ENCODE assay signal across 8 cellular contexts in genomic region chrX:40471965-40472648, GRCh38.
DNase-seq lines count a peak whose midpoint lies in the region; ATAC-seq lines count a peak whose summit lies in the region.

No MANE protein-coding gene starts in this region.

- peak; percentile 96 for DNase-seq in DMS 273 treated with DMSO at 0.1 percent for 48 hours (lab: John Stamatoyannopoulos, UW)
- DNase-seq in NCI-H82 (lab: John Stamatoyannopoulos, UW), result peak; percentile 89
- peak; percentile 14 for DNase-seq in activated naive CD8-positive, alpha-beta T cell treated with anti-CD3 and anti-CD28 coated beads, Interleukin-2, amount 50 U/mL, for 24 hours
- DNase-seq in hepatic stellate cell (ENCODE audit: low spot score), result peak; percentile 43
- DNase-seq in skeletal muscle cell (ENCODE audit: low read depth), result peak; percentile 34

- no peaks in the 10 kb centered on the region for H3K9me3 Mint-ChIP-seq in activated naive CD8-positive, alpha-beta T cell treated with anti-CD3 and anti-CD28 coated beads, Interleukin-2, amount 50 U/mL, for 24 hours

- H3K4me3 Mint-ChIP-seq in activated naive CD8-positive, alpha-beta T cell treated with anti-CD3 and anti-CD28 coated beads, Interleukin-2, amount 50 U/mL, for 24 hours, result peak overlapping the region; percentile 48

- peaks cover 34% of the 10 kb centered on the region for H3K4me1 Mint-ChIP-seq in activated naive CD8-positive, alpha-beta T cell treated with anti-CD3 and anti-CD28 coated beads, Interleukin-2, amount 50 U/mL, for 24 hours

- H3K4me3 ChIP-seq in skeletal muscle cell (ENCODE audit: low read depth, low read length), result no peak overlapping the region

- ATAC-seq in HG02571 (IDR thresholded peaks at IDR 0.05; ENCODE audit: unreplicated experiment) (peak; percentile 67), HG02970 (IDR thresholded peaks at IDR 0.05; ENCODE audit: low FRiP score, unreplicated experiment) (no peak), HG03571 (IDR thresholded peaks at IDR 0.05; ENCODE audit: unreplicated experiment) (no peak)
- ATAC-seq in activated naive CD8-positive, alpha-beta T cell treated with anti-CD3 and anti-CD28 coated beads, Interleukin-2, amount 50 U/mL, for 24 hours, result peak; percentile 53

- no peaks in the 10 kb centered on the region for H3K36me3 Mint-ChIP-seq in activated naive CD8-positive, alpha-beta T cell treated with anti-CD3 and anti-CD28 coated beads, Interleukin-2, amount 50 U/mL, for 24 hours (ENCODE audit: low read depth)

- peak overlapping the region; percentile 74 for H3K27ac Mint-ChIP-seq in activated naive CD8-positive, alpha-beta T cell treated with anti-CD3 and anti-CD28 coated beads, Interleukin-2, amount 50 U/mL, for 24 hours

- peaks cover 8% of the 10 kb centered on the region for H3K27me3 Mint-ChIP-seq in activated naive CD8-positive, alpha-beta T cell treated with anti-CD3 and anti-CD28 coated beads, Interleukin-2, amount 50 U/mL, for 24 hours

Comparison
In these comparisons a context has a peak if more than half of its experiments do, and no peak if none do; other contexts are left out.
1. DNase-seq: peak in every context shown above with its lines; median percentile 96 in DMS 273 treated with DMSO at 0.1 percent for 48 hours; 89 in NCI-H82; 43 in hepatic stellate cell; 34 in skeletal muscle cell; 14 in activated naive CD8-positive, alpha-beta T cell treated with anti-CD3 and anti-CD28 coated beads, Interleukin-2, amount 50 U/mL, for 24 hours.
2. ATAC-seq: peak in HG02571 (single experiment) and activated naive CD8-positive, alpha-beta T cell treated with anti-CD3 and anti-CD28 coated beads, Interleukin-2, amount 50 U/mL, for 24 hours (single experiment); none in HG02970 (single experiment) and HG03571 (single experiment).